Comparison of ENCODE assay signal across 8 cellular contexts in genomic region chr2:37671013-37671815, GRCh38. TPM values are rescaled to one million over a fixed set of nuclear protein-coding genes. Genes with fewer than 3 reads are reported as not detected.
DNase-seq lines count a peak whose midpoint lies in the region; ATAC-seq and FAIRE-seq lines count a peak whose summit lies in the region.

A gene with protein sequence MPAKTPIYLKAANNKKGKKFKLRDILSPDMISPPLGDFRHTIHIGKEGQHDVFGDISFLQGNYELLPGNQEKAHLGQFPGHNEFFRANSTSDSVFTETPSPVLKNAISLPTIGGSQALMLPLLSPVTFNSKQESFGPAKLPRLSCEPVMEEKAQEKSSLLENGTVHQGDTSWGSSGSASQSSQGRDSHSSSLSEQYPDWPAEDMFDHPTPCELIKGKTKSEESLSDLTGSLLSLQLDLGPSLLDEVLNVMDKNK (minus strand): TSS chr2:37671642. CDS start chr2:37646587, 25,055 bp downstream.

- FAIRE-seq in small intestine (lab: Jason Lieb, UNC): no peak

- peak within 1 kb of the TSS; percentile 61 for H3K9ac ChIP-seq in iPS-15b (ENCODE audit: low read depth, low read length)

- peak; percentile 65 for DNase-seq in ELF-1 (ENCODE audit: low read depth, low spot score)
- peak; percentile 71 for DNase-seq in LoVo (ENCODE audit: low spot score)
- DNase-seq in astrocyte of the hippocampus (ENCODE audit: low read depth, low spot score): peak; percentile 87
- DNase-seq in small intestine: peak; percentile 42
- DNase-seq in MV-4-11 (lab: John Stamatoyannopoulos, UW): no peak

- intact Hi-C loops in T-helper 2 cell treated with Interferon-gamma antibody and Interleukin-4, amounts not matched to agents 100 ng/mL and 5 ng/mL, for 36 hours (cut with micrococcal nuclease): loop anchor here (5.0 to 10.0 kb wide), 2 partner anchors 41 to 276 kb away; no protein-coding TSS in a partner anchor

- H3K9me3 ChIP-seq in iPS-15b (ENCODE audit: control insufficient read depth, insufficient read depth, low read length) (no peaks in the 10 kb centered on the region), small intestine (ENCODE audit: control insufficient read depth, low read depth) (no peaks in the 10 kb centered on the region)

- H3K27me3 ChIP-seq in iPS-15b (ENCODE audit: control insufficient read depth, insufficient read depth, low read length) (peaks cover 18% of the 10 kb centered on the region), small intestine (ENCODE audit: control insufficient read depth in 2 of 2, insufficient read depth in 2 of 2, low read length in 2 of 2) (no peaks in the 10 kb centered on the region)

- 0 to 1% (median 1%) methylated on average over 72 to 90 of the region's 90 CpGs for WGBS in small intestine, 3 donors

- H3K36me3 ChIP-seq in iPS-15b (ENCODE audit: control insufficient read depth, insufficient read depth, low read length): no peaks in the 10 kb centered on the region
- no peaks in the 10 kb centered on the region for H3K36me3 ChIP-seq in small intestine (ENCODE audit: control insufficient read depth in 2 of 2, insufficient read depth in 2 of 2, low read length in 2 of 2)

- peak; percentile 47 for ATAC-seq in GM21737 (IDR thresholded peaks at IDR 0.05; ENCODE audit: unreplicated experiment)

- H3K4me1 ChIP-seq in iPS-15b (ENCODE audit: control insufficient read depth, insufficient read depth, low read length): peaks cover 20% of the 10 kb centered on the region
- H3K4me1 ChIP-seq in small intestine (ENCODE audit: control insufficient read depth in 2 of 2, insufficient read depth in 1 of 2, low read depth in 1 of 2, low read length in 1 of 2): peaks cover 0 to under 1% of the 10 kb centered on the region in 2 donors

- H3K27ac ChIP-seq in small intestine (ENCODE audit: low read depth in 1 of 2, low read length in 1 of 2): peak within 1 kb of the TSS; percentile 66 to 92

- H3K4me3 ChIP-seq in iPS-15b (ENCODE audit: low read depth, low read length): peak within 1 kb of the TSS; percentile 87
- H3K4me3 ChIP-seq in small intestine (ENCODE audit: low read depth in 1 of 2, low read length in 2 of 2): peak within 1 kb of the TSS; percentile 61 to 84

RNA-seq across cellular contexts. Expression of the gene that starts here (rescaled TPM):
- total RNA-seq in T-helper 2 cell treated with Interferon-gamma antibody and Interleukin-4, amounts not matched to agents 100 ng/mL and 5 ng/mL, for 36 hours: 18.0 and 20.5 TPM in 2 replicates
- polyA plus RNA-seq in small intestine: 10 to 100 TPM in 1 of 3 donors, 1 to 10 TPM in 2; 1.1 to 10.6 (median 3.2) TPM
